ENCODE assay signal across 14 cellular contexts in genomic region chr1:227869851-227870305, GRCh38. TPM values are rescaled to one million over a fixed set of nuclear protein-coding genes. Genes with fewer than 3 reads are reported as not detected.
DNase-seq lines count a peak whose midpoint lies in the region; ATAC-seq and TF ChIP-seq lines count a peak whose summit lies in the region.
"Had no signal": no experiment of that assay in that cellular context is flagged by ENCODE, and none has a peak within 500 bp of the region (broad histone marks: within the 10 kb centered on the region; RNA-seq: fewer than 3 reads in every experiment).

No MANE protein-coding gene starts in this region.

- no peaks in the 10 kb centered on the region for H3K36me3 ChIP-seq in BE2C
- H3K36me3 ChIP-seq: gastrocnemius medialis, left lung had no signal

- no peaks in the 10 kb centered on the region for H3K27me3 ChIP-seq in BE2C
- H3K27me3 ChIP-seq: left lung had no signal

- no peak overlapping the region for H3K4me3 ChIP-seq in BE2C (ENCODE audit: low read depth, low read length)
- H3K4me3 ChIP-seq: gastrocnemius medialis, K562, left lung had no signal

- no peaks in the 10 kb centered on the region for H3K4me1 ChIP-seq in BE2C
- H3K4me1 ChIP-seq: gastrocnemius medialis, left lung had no signal

- H3K9me3 ChIP-seq in BE2C = no peaks in the 10 kb centered on the region

- no peak for TF ChIP-seq CTCF in BE2C (IDR thresholded peaks at IDR 0.05; ENCODE audit: low read depth, low read length)

- peak; percentile 82 for DNase-seq in AG08395 (ENCODE audit: low spot score)
- DNase-seq in GDM1 (lab: John Stamatoyannopoulos, UW) = peak; percentile 81
- DNase-seq in RPMI8226 = peak; percentile 68
- peak; percentile 41 for DNase-seq in fibroblast of gingiva (ENCODE audit: low read depth)
- DNase-seq in caudate nucleus (lab: John Stamatoyannopoulos, UW) = no peak
- no peak for DNase-seq in globus pallidus (ENCODE audit: low spot score)
- DNase-seq in BE2C = no peak
- DNase-seq: activated effector memory CD4-positive, alpha-beta T cell treated with Interleukin-2 at 50 U/mL for 16 hours; gastrocnemius medialis; NCI-H2107; nucleus accumbens had no signal

- ATAC-seq in HG02623 (IDR thresholded peaks at IDR 0.05; ENCODE audit: unreplicated experiment) = no peak
- ATAC-seq: gastrocnemius medialis, K562, left lung had no signal

- no peak overlapping the region for H3K27ac ChIP-seq in caudate nucleus (ENCODE audit: low read depth, low read length)
- H3K27ac ChIP-seq: gastrocnemius medialis, left lung had no signal

RNA-seq across cellular contexts. Expression of gene PRSS38, which starts 54.4 kb away (rescaled TPM):
- not detected for polyA plus RNA-seq in BE2C (2012; ENCODE audit: insufficient read depth, insufficient read length, low read depth)

Comparison
In these comparisons a context has a peak if more than half of its experiments do, and no peak if none do; other contexts are left out.
1. DNase-seq: peak in AG08395 (single experiment), GDM1 (single experiment), RPMI8226 (single experiment) and fibroblast of gingiva (single experiment); none in caudate nucleus (0 of 61), globus pallidus (single experiment) and BE2C (single experiment).